12 cellular contexts compared by ENCODE assay signal in the genomic region with DNA sequence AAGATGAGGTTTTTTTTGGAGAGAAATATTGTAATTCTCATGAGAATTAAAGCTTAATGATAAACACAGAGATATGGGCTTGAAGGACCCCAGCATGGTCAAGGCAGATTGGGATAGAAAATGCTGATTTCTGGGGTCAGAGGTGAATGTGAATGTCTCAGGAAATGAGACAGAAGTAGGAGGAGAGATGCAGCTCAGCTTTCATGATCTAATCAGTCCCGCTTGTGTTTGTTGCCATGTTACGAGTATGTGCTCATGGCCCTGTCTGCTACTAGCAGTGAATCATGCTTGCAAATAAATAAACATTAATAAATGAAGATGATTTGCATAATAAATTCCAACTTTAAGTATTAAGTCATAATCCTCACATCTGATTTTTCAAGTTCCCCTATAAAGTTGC. TPM values are rescaled to one million over a fixed set of nuclear protein-coding genes. Genes with fewer than 3 reads are reported as not detected.
DNase-seq lines count a peak whose midpoint lies in the region; ATAC-seq and TF ChIP-seq lines count a peak whose summit lies in the region.
"Had no signal": no experiment of that assay in that cellular context is flagged by ENCODE, and none has a peak within 500 bp of the region (broad histone marks: within the 10 kb centered on the region; RNA-seq: fewer than 3 reads in every experiment).

No MANE protein-coding gene starts in this region.

- no peaks in the 10 kb centered on the region for H3K27me3 ChIP-seq in left lung

- H3K9me3 ChIP-seq in left lung: no peaks in the 10 kb centered on the region

- no peak overlapping the region for H3K27ac ChIP-seq in left lung
- H3K27ac ChIP-seq: 22Rv1 had no signal

- intact Hi-C loops in left lung (cut with DNase I): no loop called here

- H3K4me3 ChIP-seq in left lung: no peak overlapping the region

- TF ChIP-seq CTCF in left lung (IDR thresholded peaks at IDR 0.05): no peak

- H3K36me3 ChIP-seq in left lung: no peaks in the 10 kb centered on the region

- DNase-seq in DMS 273 (lab: John Stamatoyannopoulos, UW; ENCODE audit: unreplicated experiment): peak; percentile 8
- no peak for DNase-seq in DMS 273 treated with DMSO at 0.1 percent for 48 hours (lab: John Stamatoyannopoulos, UW)
- peak; percentile 54 for DNase-seq in HPDE6-E6E7 (ENCODE audit: extremely low spot score)
- DNase-seq in amniotic epithelial cell (ENCODE audit: low read depth): peak; percentile 92
- DNase-seq in left lung: no peak
- DNase-seq in RPMI8226: no peak
- DNase-seq: left ventricle myocardium superior, NCI-H524, right cardiac atrium had no signal

- H3K4me1 ChIP-seq in left lung: no peaks in the 10 kb centered on the region

- peak; percentile 35 for ATAC-seq in left lung
- no peak for ATAC-seq in HG03135 (IDR thresholded peaks at IDR 0.05; ENCODE audit: unreplicated experiment)
- ATAC-seq in HG03342 (IDR thresholded peaks at IDR 0.05; ENCODE audit: unreplicated experiment): no peak
- ATAC-seq: left ventricle myocardium superior, right cardiac atrium had no signal

RNA-seq across cellular contexts. Expression of gene NDFIP2, which starts 23.0 kb away (rescaled TPM):
- 10 to 100 TPM; 34.1 to 46.3 TPM for total RNA-seq in left lung

RNA-seq across cellular contexts. Expression of gene RBM26, which starts 51.9 kb away (rescaled TPM):
- total RNA-seq in left lung: 10 to 100 TPM; 29.0 to 39.5 TPM

Comparison
In these comparisons a context has a peak if more than half of its experiments do, and no peak if none do; other contexts are left out.
1. DNase-seq: peak in DMS 273 (single experiment), HPDE6-E6E7 (single experiment) and amniotic epithelial cell (single experiment); none in DMS 273 treated with DMSO at 0.1 percent for 48 hours (single experiment), left lung (0 of 2) and RPMI8226 (single experiment).